In the genomic region with DNA sequence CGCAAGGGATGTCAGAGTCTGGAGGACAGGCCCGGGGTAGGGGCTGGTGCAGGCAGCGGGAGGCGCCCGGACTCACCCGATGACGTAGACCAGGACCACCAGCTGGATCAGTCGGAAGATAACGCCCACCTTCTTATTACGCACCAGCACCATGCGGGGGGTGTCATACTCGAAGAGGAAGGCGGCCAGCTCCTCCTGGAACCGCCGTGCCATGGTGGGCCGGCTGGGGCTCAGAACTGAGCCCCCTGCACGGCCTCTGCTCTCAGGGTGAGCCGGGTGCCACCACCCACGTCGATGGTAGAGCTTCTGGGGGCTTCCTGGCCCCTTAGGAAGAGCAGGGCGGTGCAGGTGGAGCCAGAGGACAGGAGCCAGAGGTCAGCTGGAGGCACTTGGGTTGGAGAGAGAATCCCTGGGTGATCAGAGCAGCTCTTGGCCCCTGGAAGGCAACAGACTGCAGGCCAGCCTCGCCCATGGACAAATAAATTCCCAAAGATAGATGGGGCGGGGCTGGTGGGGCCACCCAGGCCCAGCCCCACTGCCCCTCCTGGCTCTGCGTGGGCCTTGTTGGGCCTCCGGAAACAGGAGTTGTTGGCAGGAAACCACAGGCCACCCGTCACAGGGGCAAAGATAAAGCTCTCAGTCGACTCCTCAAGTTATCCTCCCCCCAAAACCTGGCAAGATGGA, we compare ENCODE assay signal across 1 cellular context.
A peak's percentile ranks its signal among the peaks of the same experiment; 100 is the strongest.
TF ChIP-seq lines count a peak whose summit lies in the region.

A gene (minus strand): TSS at position 453 of the 684 bp plus-strand sequence. CDS start 240 bp downstream, at position 213.

TF ChIP-seq in GM12878, 131 proteins besides CTCF, POLR2A, EP300 and RAD21 (continued from another document):
- TF ChIP-seq, protein P1, sequence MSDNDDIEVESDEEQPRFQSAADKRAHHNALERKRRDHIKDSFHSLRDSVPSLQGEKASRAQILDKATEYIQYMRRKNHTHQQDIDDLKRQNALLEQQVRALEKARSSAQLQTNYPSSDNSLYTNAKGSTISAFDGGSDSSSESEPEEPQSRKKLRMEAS (IDR thresholded peaks at IDR 0.05; ENCODE audit: low read depth, low read length), result no peak
- TF ChIP-seq ZNF217 (IDR thresholded peaks at IDR 0.05) (no peak), NFXL1 (IDR thresholded peaks at IDR 0.05; ENCODE audit: borderline replicate concordance) (no peak), CREM (IDR thresholded peaks at IDR 0.05; ENCODE audit: low read depth) (peak; percentile 33; the same call in 1 of the 2 replicates), JUND (IDR thresholded peaks at IDR 0.05; ENCODE audit: low read depth, low read length) (no peak), FOXK2 (IDR thresholded peaks at IDR 0.05) (no peak), SP1 (IDR thresholded peaks at IDR 0.05; ENCODE audit: low read depth, low read length) (peak; percentile 18), WRNIP1 (IDR thresholded peaks at IDR 0.05; ENCODE audit: borderline replicate concordance, low read depth, low read length) (no peak), PML (IDR thresholded peaks at IDR 0.05; ENCODE audit: low read length) (no peak), EGR1 (IDR thresholded peaks at IDR 0.05; ENCODE audit: borderline replicate concordance in 1 of 2, low read depth in 2 of 2, low read length in 2 of 2) (0 out of 3 replicates have a peak, but pooled peaks of 1 of the 2 experiments have one; percentile 23), SREBF2 (IDR thresholded peaks at IDR 0.05; ENCODE audit: low read length) (no peak), ZNF384 (IDR thresholded peaks at IDR 0.05; ENCODE audit: borderline replicate concordance, low read depth, low read length) (no peak), MEF2A (IDR thresholded peaks at IDR 0.05; ENCODE audit: insufficient read depth, low read depth, low read length) (no peak), SIX5 (IDR thresholded peaks at IDR 0.05; ENCODE audit: low read depth, low read length, severe bottlenecking) (no peak), ZZZ3 (IDR thresholded peaks at IDR 0.05; ENCODE audit: control insufficient read depth, insufficient read length, low read depth) (no peak), CREB1 (IDR thresholded peaks at IDR 0.05; ENCODE audit: low read depth) (0 out of 2 replicates have a peak, but pooled peaks have one; percentile 48), FOS (IDR thresholded peaks at IDR 0.05; ENCODE audit: borderline replicate concordance, extremely low read depth, insufficient read length) (no peak), STAT3 (IDR thresholded peaks at IDR 0.05; ENCODE audit: low read depth, low read length) (no peak), IKZF2 (IDR thresholded peaks at IDR 0.05) (0 out of 4 replicates have a peak, but pooled peaks of 1 of the 2 experiments have one; percentile 21), RFX5 (IDR thresholded peaks at IDR 0.05; ENCODE audit: low read depth, low read length) (no peak), HDGF (IDR thresholded peaks at IDR 0.05) (no peak), MXI1 (IDR thresholded peaks at IDR 0.05; ENCODE audit: low read depth, low read length) (no peak), NFIC (IDR thresholded peaks at IDR 0.05; ENCODE audit: low read depth, low read length) (no peak), TCF12 (IDR thresholded peaks at IDR 0.05; ENCODE audit: low read depth, low read length) (no peak), CBX5 (IDR thresholded peaks at IDR 0.05; ENCODE audit: low read depth) (no peak), HDAC6 (IDR thresholded peaks at IDR 0.05; ENCODE audit: unreplicated experiment) (no peak)
- TF ChIP-seq, protein P2, sequence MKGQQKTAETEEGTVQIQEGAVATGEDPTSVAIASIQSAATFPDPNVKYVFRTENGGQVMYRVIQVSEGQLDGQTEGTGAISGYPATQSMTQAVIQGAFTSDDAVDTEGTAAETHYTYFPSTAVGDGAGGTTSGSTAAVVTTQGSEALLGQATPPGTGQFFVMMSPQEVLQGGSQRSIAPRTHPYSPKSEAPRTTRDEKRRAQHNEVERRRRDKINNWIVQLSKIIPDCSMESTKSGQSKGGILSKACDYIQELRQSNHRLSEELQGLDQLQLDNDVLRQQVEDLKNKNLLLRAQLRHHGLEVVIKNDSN (IDR thresholded peaks at IDR 0.05; ENCODE audit: borderline replicate concordance, extremely low read length, insufficient read depth, low read depth, low read length), result no peak
- TF ChIP-seq, protein P3, sequence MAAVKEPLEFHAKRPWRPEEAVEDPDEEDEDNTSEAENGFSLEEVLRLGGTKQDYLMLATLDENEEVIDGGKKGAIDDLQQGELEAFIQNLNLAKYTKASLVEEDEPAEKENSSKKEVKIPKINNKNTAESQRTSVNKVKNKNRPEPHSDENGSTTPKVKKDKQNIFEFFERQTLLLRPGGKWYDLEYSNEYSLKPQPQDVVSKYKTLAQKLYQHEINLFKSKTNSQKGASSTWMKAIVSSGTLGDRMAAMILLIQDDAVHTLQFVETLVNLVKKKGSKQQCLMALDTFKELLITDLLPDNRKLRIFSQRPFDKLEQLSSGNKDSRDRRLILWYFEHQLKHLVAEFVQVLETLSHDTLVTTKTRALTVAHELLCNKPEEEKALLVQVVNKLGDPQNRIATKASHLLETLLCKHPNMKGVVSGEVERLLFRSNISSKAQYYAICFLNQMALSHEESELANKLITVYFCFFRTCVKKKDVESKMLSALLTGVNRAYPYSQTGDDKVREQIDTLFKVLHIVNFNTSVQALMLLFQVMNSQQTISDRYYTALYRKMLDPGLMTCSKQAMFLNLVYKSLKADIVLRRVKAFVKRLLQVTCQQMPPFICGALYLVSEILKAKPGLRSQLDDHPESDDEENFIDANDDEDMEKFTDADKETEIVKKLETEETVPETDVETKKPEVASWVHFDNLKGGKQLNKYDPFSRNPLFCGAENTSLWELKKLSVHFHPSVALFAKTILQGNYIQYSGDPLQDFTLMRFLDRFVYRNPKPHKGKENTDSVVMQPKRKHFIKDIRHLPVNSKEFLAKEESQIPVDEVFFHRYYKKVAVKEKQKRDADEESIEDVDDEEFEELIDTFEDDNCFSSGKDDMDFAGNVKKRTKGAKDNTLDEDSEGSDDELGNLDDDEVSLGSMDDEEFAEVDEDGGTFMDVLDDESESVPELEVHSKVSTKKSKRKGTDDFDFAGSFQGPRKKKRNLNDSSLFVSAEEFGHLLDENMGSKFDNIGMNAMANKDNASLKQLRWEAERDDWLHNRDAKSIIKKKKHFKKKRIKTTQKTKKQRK (IDR thresholded peaks at IDR 0.05; ENCODE audit: low read depth, low read length), result no peak
- TF ChIP-seq, protein P4, sequence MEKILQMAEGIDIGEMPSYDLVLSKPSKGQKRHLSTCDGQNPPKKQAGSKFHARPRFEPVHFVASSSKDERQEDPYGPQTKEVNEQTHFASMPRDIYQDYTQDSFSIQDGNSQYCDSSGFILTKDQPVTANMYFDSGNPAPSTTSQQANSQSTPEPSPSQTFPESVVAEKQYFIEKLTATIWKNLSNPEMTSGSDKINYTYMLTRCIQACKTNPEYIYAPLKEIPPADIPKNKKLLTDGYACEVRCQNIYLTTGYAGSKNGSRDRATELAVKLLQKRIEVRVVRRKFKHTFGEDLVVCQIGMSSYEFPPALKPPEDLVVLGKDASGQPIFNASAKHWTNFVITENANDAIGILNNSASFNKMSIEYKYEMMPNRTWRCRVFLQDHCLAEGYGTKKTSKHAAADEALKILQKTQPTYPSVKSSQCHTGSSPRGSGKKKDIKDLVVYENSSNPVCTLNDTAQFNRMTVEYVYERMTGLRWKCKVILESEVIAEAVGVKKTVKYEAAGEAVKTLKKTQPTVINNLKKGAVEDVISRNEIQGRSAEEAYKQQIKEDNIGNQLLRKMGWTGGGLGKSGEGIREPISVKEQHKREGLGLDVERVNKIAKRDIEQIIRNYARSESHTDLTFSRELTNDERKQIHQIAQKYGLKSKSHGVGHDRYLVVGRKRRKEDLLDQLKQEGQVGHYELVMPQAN (conservative IDR thresholded peaks at IDR 0.05), result no peak
- TF ChIP-seq, protein P5, sequence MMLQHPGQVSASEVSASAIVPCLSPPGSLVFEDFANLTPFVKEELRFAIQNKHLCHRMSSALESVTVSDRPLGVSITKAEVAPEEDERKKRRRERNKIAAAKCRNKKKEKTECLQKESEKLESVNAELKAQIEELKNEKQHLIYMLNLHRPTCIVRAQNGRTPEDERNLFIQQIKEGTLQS (IDR thresholded peaks at IDR 0.05; ENCODE audit: borderline replicate concordance, extremely low read depth, low read depth, low read length), result no peak
- TF ChIP-seq, protein P6, sequence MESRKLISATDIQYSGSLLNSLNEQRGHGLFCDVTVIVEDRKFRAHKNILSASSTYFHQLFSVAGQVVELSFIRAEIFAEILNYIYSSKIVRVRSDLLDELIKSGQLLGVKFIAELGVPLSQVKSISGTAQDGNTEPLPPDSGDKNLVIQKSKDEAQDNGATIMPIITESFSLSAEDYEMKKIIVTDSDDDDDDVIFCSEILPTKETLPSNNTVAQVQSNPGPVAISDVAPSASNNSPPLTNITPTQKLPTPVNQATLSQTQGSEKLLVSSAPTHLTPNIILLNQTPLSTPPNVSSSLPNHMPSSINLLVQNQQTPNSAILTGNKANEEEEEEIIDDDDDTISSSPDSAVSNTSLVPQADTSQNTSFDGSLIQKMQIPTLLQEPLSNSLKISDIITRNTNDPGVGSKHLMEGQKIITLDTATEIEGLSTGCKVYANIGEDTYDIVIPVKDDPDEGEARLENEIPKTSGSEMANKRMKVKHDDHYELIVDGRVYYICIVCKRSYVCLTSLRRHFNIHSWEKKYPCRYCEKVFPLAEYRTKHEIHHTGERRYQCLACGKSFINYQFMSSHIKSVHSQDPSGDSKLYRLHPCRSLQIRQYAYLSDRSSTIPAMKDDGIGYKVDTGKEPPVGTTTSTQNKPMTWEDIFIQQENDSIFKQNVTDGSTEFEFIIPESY (IDR thresholded peaks at IDR 0.05), result no peak
- TF ChIP-seq, protein P7, sequence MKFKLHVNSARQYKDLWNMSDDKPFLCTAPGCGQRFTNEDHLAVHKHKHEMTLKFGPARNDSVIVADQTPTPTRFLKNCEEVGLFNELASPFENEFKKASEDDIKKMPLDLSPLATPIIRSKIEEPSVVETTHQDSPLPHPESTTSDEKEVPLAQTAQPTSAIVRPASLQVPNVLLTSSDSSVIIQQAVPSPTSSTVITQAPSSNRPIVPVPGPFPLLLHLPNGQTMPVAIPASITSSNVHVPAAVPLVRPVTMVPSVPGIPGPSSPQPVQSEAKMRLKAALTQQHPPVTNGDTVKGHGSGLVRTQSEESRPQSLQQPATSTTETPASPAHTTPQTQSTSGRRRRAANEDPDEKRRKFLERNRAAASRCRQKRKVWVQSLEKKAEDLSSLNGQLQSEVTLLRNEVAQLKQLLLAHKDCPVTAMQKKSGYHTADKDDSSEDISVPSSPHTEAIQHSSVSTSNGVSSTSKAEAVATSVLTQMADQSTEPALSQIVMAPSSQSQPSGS (IDR thresholded peaks at IDR 0.05; ENCODE audit: low read length), result no peak
- TF ChIP-seq, protein P8, sequence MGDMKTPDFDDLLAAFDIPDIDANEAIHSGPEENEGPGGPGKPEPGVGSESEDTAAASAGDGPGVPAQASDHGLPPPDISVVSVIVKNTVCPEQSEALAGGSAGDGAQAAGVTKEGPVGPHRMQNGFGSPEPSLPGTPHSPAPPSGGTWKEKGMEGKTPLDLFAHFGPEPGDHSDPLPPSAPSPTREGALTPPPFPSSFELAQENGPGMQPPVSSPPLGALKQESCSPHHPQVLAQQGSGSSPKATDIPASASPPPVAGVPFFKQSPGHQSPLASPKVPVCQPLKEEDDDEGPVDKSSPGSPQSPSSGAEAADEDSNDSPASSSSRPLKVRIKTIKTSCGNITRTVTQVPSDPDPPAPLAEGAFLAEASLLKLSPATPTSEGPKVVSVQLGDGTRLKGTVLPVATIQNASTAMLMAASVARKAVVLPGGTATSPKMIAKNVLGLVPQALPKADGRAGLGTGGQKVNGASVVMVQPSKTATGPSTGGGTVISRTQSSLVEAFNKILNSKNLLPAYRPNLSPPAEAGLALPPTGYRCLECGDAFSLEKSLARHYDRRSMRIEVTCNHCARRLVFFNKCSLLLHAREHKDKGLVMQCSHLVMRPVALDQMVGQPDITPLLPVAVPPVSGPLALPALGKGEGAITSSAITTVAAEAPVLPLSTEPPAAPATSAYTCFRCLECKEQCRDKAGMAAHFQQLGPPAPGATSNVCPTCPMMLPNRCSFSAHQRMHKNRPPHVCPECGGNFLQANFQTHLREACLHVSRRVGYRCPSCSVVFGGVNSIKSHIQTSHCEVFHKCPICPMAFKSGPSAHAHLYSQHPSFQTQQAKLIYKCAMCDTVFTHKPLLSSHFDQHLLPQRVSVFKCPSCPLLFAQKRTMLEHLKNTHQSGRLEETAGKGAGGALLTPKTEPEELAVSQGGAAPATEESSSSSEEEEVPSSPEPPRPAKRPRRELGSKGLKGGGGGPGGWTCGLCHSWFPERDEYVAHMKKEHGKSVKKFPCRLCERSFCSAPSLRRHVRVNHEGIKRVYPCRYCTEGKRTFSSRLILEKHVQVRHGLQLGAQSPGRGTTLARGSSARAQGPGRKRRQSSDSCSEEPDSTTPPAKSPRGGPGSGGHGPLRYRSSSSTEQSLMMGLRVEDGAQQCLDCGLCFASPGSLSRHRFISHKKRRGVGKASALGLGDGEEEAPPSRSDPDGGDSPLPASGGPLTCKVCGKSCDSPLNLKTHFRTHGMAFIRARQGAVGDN (IDR thresholded peaks at IDR 0.05), result no peak
- TF ChIP-seq, protein P9, sequence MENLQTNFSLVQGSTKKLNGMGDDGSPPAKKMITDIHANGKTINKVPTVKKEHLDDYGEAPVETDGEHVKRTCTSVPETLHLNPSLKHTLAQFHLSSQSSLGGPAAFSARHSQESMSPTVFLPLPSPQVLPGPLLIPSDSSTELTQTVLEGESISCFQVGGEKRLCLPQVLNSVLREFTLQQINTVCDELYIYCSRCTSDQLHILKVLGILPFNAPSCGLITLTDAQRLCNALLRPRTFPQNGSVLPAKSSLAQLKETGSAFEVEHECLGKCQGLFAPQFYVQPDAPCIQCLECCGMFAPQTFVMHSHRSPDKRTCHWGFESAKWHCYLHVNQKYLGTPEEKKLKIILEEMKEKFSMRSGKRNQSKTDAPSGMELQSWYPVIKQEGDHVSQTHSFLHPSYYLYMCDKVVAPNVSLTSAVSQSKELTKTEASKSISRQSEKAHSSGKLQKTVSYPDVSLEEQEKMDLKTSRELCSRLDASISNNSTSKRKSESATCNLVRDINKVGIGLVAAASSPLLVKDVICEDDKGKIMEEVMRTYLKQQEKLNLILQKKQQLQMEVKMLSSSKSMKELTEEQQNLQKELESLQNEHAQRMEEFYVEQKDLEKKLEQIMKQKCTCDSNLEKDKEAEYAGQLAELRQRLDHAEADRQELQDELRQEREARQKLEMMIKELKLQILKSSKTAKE (IDR thresholded peaks at IDR 0.05; ENCODE audit: low read depth, poor library complexity, severe bottlenecking), result no peak
